Comparison of ENCODE assay signal across 9 cellular contexts in the genomic region with DNA sequence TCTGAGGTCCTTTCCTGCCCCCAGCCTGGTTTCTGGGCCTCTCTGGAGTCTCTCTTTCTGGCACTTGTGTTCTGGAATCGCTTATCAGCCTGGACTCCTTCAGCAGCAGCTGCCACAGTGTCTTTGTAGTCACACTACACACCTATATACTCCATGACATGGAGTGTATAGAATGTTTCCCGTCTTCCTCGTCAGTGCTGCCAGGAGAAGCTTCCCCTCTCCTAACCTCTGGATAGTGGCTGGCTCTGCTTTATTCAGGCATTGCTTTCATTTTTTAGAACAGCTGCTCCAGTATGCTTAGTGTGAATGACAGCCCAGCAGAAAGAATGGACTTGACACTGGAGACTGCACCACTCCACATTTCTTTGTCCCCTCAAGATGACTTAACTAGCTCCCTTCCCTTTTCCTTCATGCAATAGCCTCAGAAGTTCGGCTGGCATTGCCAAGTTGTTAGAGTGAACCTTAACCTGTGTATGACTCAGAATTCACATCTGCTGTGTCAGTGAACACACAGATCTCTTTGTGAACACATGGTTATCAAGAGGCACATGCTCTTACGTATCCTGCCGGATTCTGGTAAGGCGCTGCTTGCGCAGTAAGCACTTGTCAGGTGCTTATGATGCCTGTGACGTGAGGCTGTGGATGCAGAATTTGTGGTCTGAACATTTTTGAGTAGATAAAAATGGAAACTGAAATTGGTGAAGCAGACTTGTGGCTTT.
DNase-seq lines count a peak whose midpoint lies in the region; ATAC-seq, FAIRE-seq and TF ChIP-seq lines count a peak whose summit lies in the region.
"Had no signal": no experiment of that assay in that cellular context is flagged by ENCODE, and none has a peak within 500 bp of the region (broad histone marks: within the 10 kb centered on the region; RNA-seq: fewer than 3 reads in every experiment).

No MANE protein-coding gene starts in this region.

- POLR2A ChIA-PET in HepG2 (lab: Yijun Ruan, JAX) = interaction anchor here (0.8 kb wide), 1 partner anchor 11 kb away, joined by 3 read pairs; no protein-coding TSS in a partner anchor
- POLR2A ChIA-PET in CD4-positive, alpha-beta T cell (lab: Charles Lee) = interaction anchor here (0.6 kb wide), 1 partner anchor 24 kb away, joined by 3 read pairs; no protein-coding TSS in a partner anchor

- no peaks in the 10 kb centered on the region for H3K27me3 Mint-ChIP-seq in CD4-positive, alpha-beta T cell
- H3K27me3 Mint-ChIP-seq: activated naive CD8-positive, alpha-beta T cell had no signal

- no peak for TF ChIP-seq POLR2A in HepG2 (IDR thresholded peaks at IDR 0.05; ENCODE audit: insufficient read depth in 1 of 2, low read depth in 2 of 2, low read length in 2 of 2)

- peak overlapping the region; percentile 8 for H3K4me2 ChIP-seq in KMS-11
- peak overlapping the region; percentile 53; the same call in 1 of the 2 replicates for H3K4me2 ChIP-seq in HepG2 (ENCODE audit: low read depth, low read length)

- no peak overlapping the region for H3K4me3 ChIP-seq in KMS-11 (IDR thresholded peaks at IDR 0.05; ENCODE audit: insufficient read depth, low read depth, low read length)
- no peak overlapping the region for H3K4me3 ChIP-seq in astrocyte of the spinal cord (ENCODE audit: low read depth, low read length)
- H3K4me3 ChIP-seq in HepG2 (replicated peaks in 1 of 3; ENCODE audit: insufficient read depth in 1 of 3, low read depth in 2 of 3, low read length in 3 of 3) = no peak overlapping the region; a peak in 1 of 6 replicates

- TF ChIP-seq EP300 in HepG2 (IDR thresholded peaks at IDR 0.05; ENCODE audit: low read depth in 2 of 2, low read length in 2 of 2) (no peak), HepG2 (CRISPR knock-in tag; IDR thresholded peaks at IDR 0.05; ENCODE audit: borderline replicate concordance) (no peak)

- TF ChIP-seq CTCF in KMS-11 (conservative IDR thresholded peaks at IDR 0.05; ENCODE audit: low read depth, low read length) = no peak
- TF ChIP-seq CTCF in astrocyte of the spinal cord (IDR thresholded peaks at IDR 0.05; ENCODE audit: low read depth, low read length) = no peak
- no peak for TF ChIP-seq CTCF in HepG2 (CRISPR knock-in tag; IDR thresholded peaks at IDR 0.05)
- no peak for TF ChIP-seq CTCF in CD4-positive, alpha-beta T cell (IDR thresholded peaks at IDR 0.05)

- H3K27ac ChIP-seq in KMS-11 (no peak overlapping the region), HepG2 (ENCODE audit: extremely low read length, insufficient read depth, low read length) (peak overlapping the region; percentile 26)
- no peak overlapping the region for H3K27ac ChIP-seq in CD4-positive, alpha-beta T cell (ENCODE audit: low read depth, low read length)

- H3K4me1 ChIP-seq in KMS-11 (ENCODE audit: low read depth, poor library complexity, severe bottlenecking) (peaks cover 64% of the 10 kb centered on the region), HepG2 (ENCODE audit: insufficient read depth, low read length) (peaks cover 27% of the 10 kb centered on the region)

- DNase-seq in AG08395 (ENCODE audit: low spot score) = peak; percentile 33
- peak; percentile 85 for DNase-seq in astrocyte of the spinal cord (ENCODE audit: low read depth, low spot score)
- DNase-seq in HepG2 (ENCODE audit: low spot score) = peak; percentile 69
- no peak for DNase-seq in CD4-positive, alpha-beta T cell
- DNase-seq in activated CD4-positive, alpha-beta T cell treated with anti-CD3 and anti-CD28 coated beads for 1 hour = no peak
- DNase-seq in NAMALWA (ENCODE audit: low spot score) = no peak

- H3K36me3 ChIP-seq in KMS-11 (ENCODE audit: insufficient read depth) (no peaks in the 10 kb centered on the region), HepG2 (replicated peaks in 1 of 2; ENCODE audit: control insufficient read depth in 1 of 2, insufficient read depth in 2 of 2, low read length in 2 of 2) (no peaks in the 10 kb centered on the region)

- H2AFZ ChIP-seq in KMS-11 (ENCODE audit: low read depth) (no peak overlapping the region), HepG2 (ENCODE audit: low read length) (no peak overlapping the region)

- no peaks in the 10 kb centered on the region for H4K20me1 ChIP-seq in KMS-11 (ENCODE audit: insufficient read depth)
- H4K20me1 ChIP-seq in HepG2 (ENCODE audit: insufficient read depth, low read length) = peaks cover 3% of the 10 kb centered on the region; the same call in 1 of the 2 replicates

- intact Hi-C loops in HepG2 (cut with micrococcal nuclease; ENCODE audit: unreplicated experiment) = no loop called here
- intact Hi-C loops in CD4-positive, alpha-beta T cell (cut with DNase I, micrococcal nuclease) = no loop called here

- 0 out of 2 replicates have a peak, but pooled peaks cover 6% of the 10 kb centered on the region for H3K79me2 ChIP-seq in KMS-11 (ENCODE audit: insufficient read depth, low read depth)
- H3K79me2 ChIP-seq in HepG2 (ENCODE audit: insufficient read depth, low read length) = peaks cover 16% of the 10 kb centered on the region

- no peak for FAIRE-seq in HepG2 (lab: Jason Lieb, UNC)

- no TSS peak for BruUV-seq in HepG2 (replicated peaks; lab: Mats Ljungman, UMichigan)

- H3K36me3 Mint-ChIP-seq in CD4-positive, alpha-beta T cell (ENCODE audit: low read depth) = no peaks in the 10 kb centered on the region
- H3K36me3 Mint-ChIP-seq: activated naive CD8-positive, alpha-beta T cell had no signal

- no peaks in the 10 kb centered on the region for H3K4me1 Mint-ChIP-seq in CD4-positive, alpha-beta T cell (ENCODE audit: low read depth)

- CTCF ChIA-PET in HepG2 (lab: Yijun Ruan, JAX; ENCODE audit: low intra/inter-chr PET ratio, low total read pairs) = no interaction called here
- CTCF ChIA-PET in CD4-positive, alpha-beta T cell (lab: Charles Lee) = no interaction called here

- H3K27ac Mint-ChIP-seq in CD4-positive, alpha-beta T cell = no peak overlapping the region
- H3K27ac Mint-ChIP-seq: activated naive CD8-positive, alpha-beta T cell had no signal

- H3K9me3 Mint-ChIP-seq in CD4-positive, alpha-beta T cell = no peaks in the 10 kb centered on the region

- H3K9me3 ChIP-seq in HepG2 (ENCODE audit: low read length) = no peaks in the 10 kb centered on the region
- no peaks in the 10 kb centered on the region for H3K9me3 ChIP-seq in CD4-positive, alpha-beta T cell (ENCODE audit: control insufficient read depth, low read length)

- WGBS in HepG2 (ENCODE audit: low lambda C conversion rate) = 55% methylated on average over 9 of the region's 9 CpGs

- H3K27me3 ChIP-seq in KMS-11 (ENCODE audit: insufficient read depth, low read depth) (no peaks in the 10 kb centered on the region), HepG2 (ENCODE audit: control insufficient read depth in 1 of 2, insufficient read depth in 2 of 2, low read length in 2 of 2) (no peaks in the 10 kb centered on the region)
- no peaks in the 10 kb centered on the region for H3K27me3 ChIP-seq in CD4-positive, alpha-beta T cell (ENCODE audit: control insufficient read depth, insufficient read depth, low read length)

- ATAC-seq in HepG2 (peak; percentile 71), GM18868 (IDR thresholded peaks at IDR 0.05; ENCODE audit: unreplicated experiment) (no peak)
- ATAC-seq in CD4-positive, alpha-beta T cell (ENCODE audit: poor library complexity) = no peak

- no peak for TF ChIP-seq RAD21 in HepG2 (CRISPR knock-in tag; IDR thresholded peaks at IDR 0.05)

- H3K4me3 Mint-ChIP-seq in CD4-positive, alpha-beta T cell = no peak overlapping the region
- H3K4me3 Mint-ChIP-seq: activated naive CD8-positive, alpha-beta T cell had no signal

- H3K9ac ChIP-seq in KMS-11 (no peak overlapping the region), HepG2 (ENCODE audit: insufficient read depth, low read depth, low read length) (no peak overlapping the region)

- in situ Hi-C loops in astrocyte of the spinal cord (cut with HindIII; ENCODE audit: low sequenced_read_pairs) = no loop called here
- in situ Hi-C loops in HepG2 (cut with HindIII; ENCODE audit: extremely low pct_ligation_motif_present, low pct_unique_long_range_greater_than_20kb) = loop anchor here (25.0 kb wide), 1 partner anchor 231 kb away; no protein-coding TSS in a partner anchor

TF ChIP-seq in HepG2, 621 proteins besides CTCF, POLR2A, EP300 and RAD21 (continues in another document):
- TF ChIP-seq FOXA3 (CRISPR knock-in tag; IDR thresholded peaks at IDR 0.05) (0 out of 2 replicates have a peak, but pooled peaks have one; percentile 27), ZNF282 (IDR thresholded peaks at IDR 0.05; ENCODE audit: partially characterized antibody) (no peak), MYC (CRISPR knock-in tag; IDR thresholded peaks at IDR 0.05; ENCODE audit: borderline replicate concordance) (peak; percentile 25; the same call in 1 of the 2 replicates), ZNF333 (CRISPR knock-in tag; IDR thresholded peaks at IDR 0.05; ENCODE audit: borderline replicate concordance) (no peak), TBP (CRISPR knock-in tag; IDR thresholded peaks at IDR 0.05) (no peak)

Comparison
In these comparisons a context has a peak if more than half of its experiments do, and no peak if none do; other contexts are left out.
1. DNase-seq: peak in AG08395 (single experiment), astrocyte of the spinal cord (single experiment) and HepG2 (single experiment); none in CD4-positive, alpha-beta T cell (0 of 10), activated CD4-positive, alpha-beta T cell treated with anti-CD3 and anti-CD28 coated beads for 1 hour (single experiment) and NAMALWA (single experiment).